1 cellular context compared by ENCODE assay signal in the genomic region with DNA sequence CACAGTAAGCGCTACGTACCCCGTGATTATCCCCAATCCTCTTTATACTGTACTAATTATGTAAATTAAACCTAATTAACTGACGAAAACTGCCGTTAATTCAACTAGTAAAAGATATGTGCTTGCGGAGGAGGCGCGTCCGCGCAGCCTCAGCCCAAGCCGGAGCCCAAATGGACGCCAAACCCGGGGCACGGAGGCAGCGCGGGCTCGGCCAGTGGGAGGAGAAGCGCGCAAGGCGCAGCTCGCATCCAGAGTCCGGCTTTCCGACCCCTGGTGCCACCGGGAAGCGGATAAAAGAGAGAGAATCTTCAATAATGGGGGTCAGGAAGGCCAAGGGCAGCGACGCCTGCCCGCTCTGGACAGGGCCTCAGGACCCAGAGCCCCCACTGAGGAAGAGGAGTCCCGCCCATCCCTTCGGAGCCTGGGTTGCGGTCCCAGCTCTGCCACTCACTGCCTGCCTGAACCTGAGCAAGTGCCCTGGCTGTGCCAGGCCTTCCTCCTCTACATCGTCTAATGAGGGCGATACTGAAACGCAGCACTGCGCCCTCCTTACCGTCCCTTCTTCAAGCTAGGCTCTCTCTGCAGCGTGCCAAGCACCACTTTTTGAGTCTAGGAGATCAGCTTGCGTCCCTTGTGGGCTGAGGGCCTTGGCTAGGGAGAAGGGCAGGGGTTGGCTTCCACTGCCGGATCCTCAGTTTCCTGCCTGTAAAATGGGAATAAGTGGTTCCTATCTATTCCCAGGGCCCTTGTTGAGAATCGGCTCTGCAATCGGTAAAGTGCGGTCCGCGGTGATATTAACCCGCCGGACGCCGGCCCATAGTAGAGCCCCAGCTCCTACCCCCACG.
TF ChIP-seq lines count a peak whose summit lies in the region.

No MANE protein-coding gene starts in this region.

TF ChIP-seq in H1, 55 proteins besides CTCF, POLR2A, EP300 and RAD21:
- TF ChIP-seq TBP (IDR thresholded peaks at IDR 0.05; ENCODE audit: low read depth, low read length) (no peak), EZH2 (IDR thresholded peaks at IDR 0.05; ENCODE audit: low read depth, low read length, severe bottlenecking) (peak; percentile 86), SUZ12 (IDR thresholded peaks at IDR 0.05; ENCODE audit: low read length) (peak; percentile 80), RNF2 (IDR thresholded peaks at IDR 0.05; ENCODE audit: borderline replicate concordance, low read depth, low read length, missing control alignments, poor library complexity, severe bottlenecking) (peak; percentile 27)
